In the genomic region with DNA sequence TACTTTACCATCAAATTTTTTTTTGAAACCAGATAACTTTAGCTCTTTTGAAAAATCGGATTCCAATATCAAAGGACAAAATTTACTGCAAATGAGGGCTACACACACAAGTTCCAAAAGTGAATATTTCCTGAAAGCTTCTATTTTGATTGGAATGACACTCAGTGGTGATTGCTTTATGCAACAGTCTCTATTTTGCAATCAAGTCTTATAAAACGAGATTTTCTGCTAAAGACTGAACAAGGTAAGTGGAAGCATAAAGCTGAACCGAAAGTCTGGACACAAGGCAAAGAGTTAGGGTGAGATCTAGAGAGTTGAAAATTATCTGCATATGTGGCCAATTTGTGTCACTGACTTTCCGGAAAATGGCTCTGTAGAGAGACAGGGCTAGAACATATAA, we compare ENCODE assay signal across 23 cellular contexts.
"Had no signal": no experiment of that assay in that cellular context is flagged by ENCODE, and none has a peak within 500 bp of the region (broad histone marks: within the 10 kb centered on the region; RNA-seq: fewer than 3 reads in every experiment).

No MANE protein-coding gene starts in this region.

- H3K36me3 ChIP-seq: MG63, SJSA1 had no signal

- H3K4me3 ChIP-seq: MG63, SJSA1, SK-N-MC had no signal

- H3K4me1 ChIP-seq: SJSA1 had no signal

- H3K27ac ChIP-seq: SJSA1, SK-N-MC had no signal

- H3K27me3 ChIP-seq: MG63, SJSA1 had no signal

- DNase-seq: IMR-90, Karpas-422, KG1, MG63, NCI-H1092, NCI-H1105 treated with DMSO at 0.1 percent for 48 hours, NCI-H1417 treated with DMSO at 0.1 percent for 48 hours, NCI-H146, NCI-H1694 treated with DMSO at 0.1 percent for 48 hours, NCI-H2029, NCI-H2081 treated with DMSO at 0.1 percent for 48 hours, NCI-H2171, NCI-H226, NCI-H446, NCI-H510A, NCI-H524 treated with DMSO at 0.1 percent for 48 hours, NCI-H69, NCI-H774, Right ventricle myocardium superior, RPMI8226, SIG-M5 had no signal

- H3K9me3 ChIP-seq: MG63, SJSA1 had no signal
